In genomic region chr19:58575183-58576041, GRCh38 we compare ENCODE assay signal across 8 cellular contexts. TPM values are rescaled to one million over a fixed set of nuclear protein-coding genes. Genes with fewer than 3 reads are reported as not detected.
A peak's percentile ranks its signal among the peaks of the same experiment; 100 is the strongest.
DNase-seq lines count a peak whose midpoint lies in the region; ATAC-seq and TF ChIP-seq lines count a peak whose summit lies in the region.

No MANE protein-coding gene starts in this region.

- peak overlapping the region; percentile 96 for H3K9ac ChIP-seq in neural cell (ENCODE audit: low read length)

- peak overlapping the region; percentile 85 for H2AFZ ChIP-seq in neural cell (ENCODE audit: low read depth, low read length)

- H3K36me3 ChIP-seq in neural cell (ENCODE audit: insufficient read depth, low read length) (no peaks in the 10 kb centered on the region), tibial artery (peaks cover 0 to 24% (median 4%) of the 10 kb centered on the region in 3 donors)

- H3F3A ChIP-seq in neural cell (ENCODE audit: insufficient read depth, low read length, poor library complexity, severe bottlenecking), result no peaks in the 10 kb centered on the region

- no peak for TF ChIP-seq EP300 in Ishikawa (IDR thresholded peaks at IDR 0.05; ENCODE audit: borderline replicate concordance)
- peak; percentile 69 for TF ChIP-seq EP300 in neural cell (conservative IDR thresholded peaks at IDR 0.05; ENCODE audit: poor library complexity, severe bottlenecking)

- TF ChIP-seq RAD21 in Ishikawa (IDR thresholded peaks at IDR 0.05; ENCODE audit: low read depth) (no peak), neural cell (conservative IDR thresholded peaks at IDR 0.05) (peak; percentile 23)

- DNase-seq in Caki2 (ENCODE audit: low read depth), result peak; percentile 98
- peak; percentile 81 for DNase-seq in activated T-cell treated with anti-CD3 and anti-CD28 coated beads for 48 hours (ENCODE audit: low read depth)
- peak; percentile 87 for DNase-seq in fibroblast of mammary gland (ENCODE audit: low read depth)
- peak; percentile 90 to 95 for DNase-seq in tibial artery
- no peak for DNase-seq in NCI-H1417 (lab: John Stamatoyannopoulos, UW)

- ATAC-seq in GM21529 (IDR thresholded peaks at IDR 0.05; ENCODE audit: unreplicated experiment), result peak; percentile 46

- H3K4me3 ChIP-seq in fibroblast of mammary gland (ENCODE audit: control insufficient read depth, low read depth, low read length), result peak overlapping the region; percentile 83
- peak overlapping the region; percentile 97 for H3K4me3 ChIP-seq in neural cell (ENCODE audit: low read length)
- H3K4me3 ChIP-seq in tibial artery, result peak overlapping the region; percentile 79 to 83

- no peaks in the 10 kb centered on the region for H3K9me2 ChIP-seq in neural cell (ENCODE audit: insufficient read depth, low read length)

- intact Hi-C loops in tibial artery (cut with DNase I; ENCODE audit: low total_unique reads), result no loop called here

- TF ChIP-seq CTCF in fibroblast of mammary gland (conservative IDR thresholded peaks at IDR 0.05; ENCODE audit: control insufficient read depth, insufficient read depth, low read depth, low read length), result no peak
- peak; percentile 40 for TF ChIP-seq CTCF in neural cell (IDR thresholded peaks at IDR 0.05; ENCODE audit: poor library complexity, severe bottlenecking)
- TF ChIP-seq CTCF in tibial artery (IDR thresholded peaks at IDR 0.05), result no peak

- H3K27me3 ChIP-seq in neural cell (ENCODE audit: insufficient read depth, low read depth, low read length) (no peaks in the 10 kb centered on the region), tibial artery (no peaks in the 10 kb centered on the region)

- H3K4me1 ChIP-seq in tibial artery, result peaks cover 0 to 40% (median 24%) of the 10 kb centered on the region in 4 donors

- in situ Hi-C loops in Caki2 (cut with HindIII; ENCODE audit: low pct_unique_long_range_greater_than_20kb, low sequenced_read_pairs), result no loop called here

- H3K27ac ChIP-seq in neural cell (ENCODE audit: low read length) (peak overlapping the region; percentile 92), tibial artery (peak overlapping the region; percentile 86 to 91)

- peaks cover 28% of the 10 kb centered on the region for H3K79me2 ChIP-seq in neural cell (replicated peaks; ENCODE audit: insufficient read depth, low read length)

- H3K9me3 ChIP-seq in neural cell (ENCODE audit: low read length) (no peaks in the 10 kb centered on the region), tibial artery (no peaks in the 10 kb centered on the region)

- H4K20me1 ChIP-seq in neural cell (ENCODE audit: insufficient read depth), result no peaks in the 10 kb centered on the region

- H3K4me2 ChIP-seq in neural cell (ENCODE audit: low read length), result peak overlapping the region; percentile 94

TF ChIP-seq in Ishikawa, 13 proteins besides CTCF, POLR2A, EP300 and RAD21 (continues in another document):
- TF ChIP-seq, protein P1, sequence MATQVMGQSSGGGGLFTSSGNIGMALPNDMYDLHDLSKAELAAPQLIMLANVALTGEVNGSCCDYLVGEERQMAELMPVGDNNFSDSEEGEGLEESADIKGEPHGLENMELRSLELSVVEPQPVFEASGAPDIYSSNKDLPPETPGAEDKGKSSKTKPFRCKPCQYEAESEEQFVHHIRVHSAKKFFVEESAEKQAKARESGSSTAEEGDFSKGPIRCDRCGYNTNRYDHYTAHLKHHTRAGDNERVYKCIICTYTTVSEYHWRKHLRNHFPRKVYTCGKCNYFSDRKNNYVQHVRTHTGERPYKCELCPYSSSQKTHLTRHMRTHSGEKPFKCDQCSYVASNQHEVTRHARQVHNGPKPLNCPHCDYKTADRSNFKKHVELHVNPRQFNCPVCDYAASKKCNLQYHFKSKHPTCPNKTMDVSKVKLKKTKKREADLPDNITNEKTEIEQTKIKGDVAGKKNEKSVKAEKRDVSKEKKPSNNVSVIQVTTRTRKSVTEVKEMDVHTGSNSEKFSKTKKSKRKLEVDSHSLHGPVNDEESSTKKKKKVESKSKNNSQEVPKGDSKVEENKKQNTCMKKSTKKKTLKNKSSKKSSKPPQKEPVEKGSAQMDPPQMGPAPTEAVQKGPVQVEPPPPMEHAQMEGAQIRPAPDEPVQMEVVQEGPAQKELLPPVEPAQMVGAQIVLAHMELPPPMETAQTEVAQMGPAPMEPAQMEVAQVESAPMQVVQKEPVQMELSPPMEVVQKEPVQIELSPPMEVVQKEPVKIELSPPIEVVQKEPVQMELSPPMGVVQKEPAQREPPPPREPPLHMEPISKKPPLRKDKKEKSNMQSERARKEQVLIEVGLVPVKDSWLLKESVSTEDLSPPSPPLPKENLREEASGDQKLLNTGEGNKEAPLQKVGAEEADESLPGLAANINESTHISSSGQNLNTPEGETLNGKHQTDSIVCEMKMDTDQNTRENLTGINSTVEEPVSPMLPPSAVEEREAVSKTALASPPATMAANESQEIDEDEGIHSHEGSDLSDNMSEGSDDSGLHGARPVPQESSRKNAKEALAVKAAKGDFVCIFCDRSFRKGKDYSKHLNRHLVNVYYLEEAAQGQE (IDR thresholded peaks at IDR 0.05; ENCODE audit: low read depth), result no peak
- TF ChIP-seq YY1 (IDR thresholded peaks at IDR 0.05; ENCODE audit: low read depth) (no peak), TEAD4 (IDR thresholded peaks at IDR 0.05) (0 out of 2 replicates have a peak, but pooled peaks have one; percentile 4), FOXM1 (IDR thresholded peaks at IDR 0.05; ENCODE audit: borderline replicate concordance, low read depth) (no peak), ZBTB7A (IDR thresholded peaks at IDR 0.05; ENCODE audit: low read depth) (peak; percentile 52; the same call in 1 of the 2 replicates), NFIC (IDR thresholded peaks at IDR 0.05) (no peak), TCF12 (IDR thresholded peaks at IDR 0.05; ENCODE audit: low read depth) (no peak), CEBPB (IDR thresholded peaks at IDR 0.05) (no peak), EGR1 (IDR thresholded peaks at IDR 0.05) (no peak)

TF ChIP-seq in neural cell, 6 proteins besides CTCF, POLR2A, EP300 and RAD21:
- TF ChIP-seq MXI1 (conservative IDR thresholded peaks at IDR 0.05; ENCODE audit: poor library complexity, severe bottlenecking) (peak; percentile 76), POLR2AphosphoS5 (IDR thresholded peaks at IDR 0.05) (peak; percentile 77), SMC3 (conservative IDR thresholded peaks at IDR 0.05; ENCODE audit: poor library complexity) (no peak)
- TF ChIP-seq, protein P1 (IDR thresholded peaks at IDR 0.05; ENCODE audit: borderline replicate concordance), result peak; percentile 75

RNA-seq across cellular contexts. Expression of gene MZF1, which starts 2.3 kb away (rescaled TPM):
- 2.7 and 8.6 TPM in 2 replicates for total RNA-seq in Caki2 (2014; rRNA removed; shearing (Covaris generic); ENCODE audit: low replicate concordance)
- polyA plus RNA-seq in neural cell, result 74.6 and 80.8 TPM in 2 replicates
- polyA minus RNA-seq in neural cell, result 36.1 and 40.2 TPM in 2 replicates

RNA-seq across cellular contexts. Expression of gene UBE2M, which starts 17.0 kb away (rescaled TPM):
- 194 and 247 TPM in 2 replicates for total RNA-seq in Caki2 (2014; rRNA removed; shearing (Covaris generic); ENCODE audit: low replicate concordance)
- 138 and 151 TPM in 2 replicates for polyA plus RNA-seq in neural cell
- polyA minus RNA-seq in neural cell, result 77.9 and 82.3 TPM in 2 replicates

RNA-seq across cellular contexts. Expression of gene CHMP2A, which starts 20.5 kb away (rescaled TPM):
- 268 and 313 TPM in 2 replicates for total RNA-seq in Caki2 (2014; rRNA removed; shearing (Covaris generic); ENCODE audit: low replicate concordance)
- polyA plus RNA-seq in neural cell, result 176 and 189 TPM in 2 replicates
- 69.9 and 71.0 TPM in 2 replicates for polyA minus RNA-seq in neural cell

RNA-seq across cellular contexts. Expression of gene TRIM28, which starts 31.5 kb away (rescaled TPM):
- total RNA-seq in Caki2 (2014; rRNA removed; shearing (Covaris generic); ENCODE audit: low replicate concordance), result 542 and 662 TPM in 2 replicates
- polyA plus RNA-seq in neural cell, result 227 and 256 TPM in 2 replicates
- 305 and 312 TPM in 2 replicates for polyA minus RNA-seq in neural cell

RNA-seq across cellular contexts. Expression of gene ZBTB45, which starts 55.8 kb away (rescaled TPM):
- total RNA-seq in Caki2 (2014; rRNA removed; shearing (Covaris generic); ENCODE audit: low replicate concordance), result 8.9 and 13.5 TPM in 2 replicates
- polyA plus RNA-seq in neural cell, result 5.5 and 6.8 TPM in 2 replicates
- polyA minus RNA-seq in neural cell, result 7.8 and 10.0 TPM in 2 replicates

Comparison
In these comparisons a context has a peak if more than half of its experiments do, and no peak if none do; other contexts are left out.
1. DNase-seq: peak in Caki2 (single experiment), activated T-cell treated with anti-CD3 and anti-CD28 coated beads for 48 hours (single experiment), fibroblast of mammary gland (single experiment) and tibial artery (2 of 2); none in NCI-H1417 (0 of 3).
2. Peak in every context shown above with its lines, with median percentiles within 50 percentile points of each other: H3K4me3 ChIP-seq.